Comparison of ENCODE assay signal across 8 cellular contexts in the genomic region with DNA sequence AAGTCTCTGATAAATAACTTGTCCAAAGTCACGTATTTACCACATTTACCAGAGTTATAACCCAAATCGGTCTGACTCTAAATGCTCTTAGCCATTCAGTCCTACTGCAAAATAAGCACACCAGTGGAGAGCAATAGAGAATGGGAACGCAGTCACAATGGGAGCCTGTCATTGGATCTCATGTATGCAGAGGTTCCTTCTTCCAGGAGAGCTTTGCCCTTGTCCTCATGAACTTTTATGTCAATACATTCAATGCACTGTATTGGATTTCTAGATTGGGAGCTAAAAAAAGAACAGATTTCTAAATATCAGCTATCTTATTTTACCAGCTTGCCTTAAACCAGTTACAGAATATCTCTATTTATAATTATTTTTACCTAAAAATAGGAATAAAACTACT.
"Had no signal": no experiment of that assay in that cellular context is flagged by ENCODE, and none has a peak within 500 bp of the region (broad histone marks: within the 10 kb centered on the region; RNA-seq: fewer than 3 reads in every experiment).

No MANE protein-coding gene starts in this region.

- FAIRE-seq: G401.6, GM12878, GM12891, GM12892, GM18507, GM19239 had no signal

- ATAC-seq: GM12878 had no signal

- DNase-seq: GDM1, GF-D8 had no signal

- H3K4me3 ChIP-seq: GM12878 had no signal
